Comparison of ENCODE assay signal across 19 cellular contexts in genomic region chr1:159827102-159827490, GRCh38. TPM values are rescaled to one million over a fixed set of nuclear protein-coding genes. Genes with fewer than 3 reads are reported as not detected.
DNase-seq lines count a peak whose midpoint lies in the region; ATAC-seq and TF ChIP-seq lines count a peak whose summit lies in the region.
"Had no signal": no experiment of that assay in that cellular context is flagged by ENCODE, and none has a peak within 500 bp of the region (broad histone marks: within the 10 kb centered on the region; RNA-seq: fewer than 3 reads in every experiment).

No MANE protein-coding gene starts in this region.

- H3K27me3 Mint-ChIP-seq in activated T-helper 17 cell treated with anti-CD3 and anti-CD28 coated beads, Interleukin-2, amount 50 U/mL, for 72 hours: no peaks in the 10 kb centered on the region

- TF ChIP-seq CTCF in upper lobe of left lung (IDR thresholded peaks at IDR 0.05) (no peak), mucosa of descending colon (IDR thresholded peaks at IDR 0.05) (no peak), vagina (IDR thresholded peaks at IDR 0.05) (no peak)

- H3K4me1 ChIP-seq in mucosa of rectum (ENCODE audit: control insufficient read depth in 2 of 2, insufficient read depth in 2 of 2, low read length in 2 of 2): peaks cover 0 to 8% of the 10 kb centered on the region in 2 donors
- peaks cover 7 to 36% (median 23%) of the 10 kb centered on the region in 4 donors for H3K4me1 ChIP-seq in upper lobe of left lung
- no peaks in the 10 kb centered on the region for H3K4me1 ChIP-seq in mucosa of descending colon (ENCODE audit: low read depth)
- peaks cover 7% of the 10 kb centered on the region for H3K4me1 ChIP-seq in vagina
- H3K4me1 ChIP-seq: body of pancreas, colonic mucosa had no signal

- TF ChIP-seq EP300 in upper lobe of left lung (IDR thresholded peaks at IDR 0.05): no peak

- ATAC-seq in activated naive CD4-positive, alpha-beta T cell treated with anti-CD3 and anti-CD28 coated beads, Interleukin-2, amount 50 U/mL, for 72 hours: no peak
- ATAC-seq in activated T-helper 17 cell treated with anti-CD3 and anti-CD28 coated beads, Interleukin-2, amount 50 U/mL, for 72 hours (replicated peaks): no peak
- ATAC-seq in upper lobe of left lung (ENCODE audit: low FRiP score in 2 of 2) (no peak), mucosa of descending colon (no peak)
- ATAC-seq: body of pancreas had no signal

- H3K9ac ChIP-seq in mucosa of rectum (ENCODE audit: low read depth in 1 of 2, low read length in 2 of 2): peak overlapping the region in 1 of 2 donors; percentile 14

- TF ChIP-seq POLR2A in upper lobe of left lung (IDR thresholded peaks at IDR 0.05) (no peak), vagina (IDR thresholded peaks at IDR 0.05) (no peak)

- H3K27ac ChIP-seq in mucosa of rectum (ENCODE audit: low read depth in 2 of 2, low read length in 2 of 2) (peak overlapping the region in 1 of 2 donors; percentile 20), upper lobe of left lung (peak overlapping the region in 3 of 4 donors; percentile 51 to 70 (median 66)), vagina (no peak overlapping the region)
- H3K27ac ChIP-seq: body of pancreas, colonic mucosa, epithelial cell of prostate had no signal

- H3K9me3 ChIP-seq in mucosa of rectum (ENCODE audit: control insufficient read depth in 2 of 2, low read length in 2 of 2): no peaks in the 10 kb centered on the region
- no peaks in the 10 kb centered on the region for H3K9me3 ChIP-seq in upper lobe of left lung
- H3K9me3 ChIP-seq in mucosa of descending colon: no peaks in the 10 kb centered on the region
- H3K9me3 ChIP-seq in vagina: no peaks in the 10 kb centered on the region
- H3K9me3 ChIP-seq: body of pancreas, colonic mucosa, right atrium auricular region, stomach had no signal

- H3K27me3 ChIP-seq in mucosa of rectum (ENCODE audit: control insufficient read depth in 2 of 2, insufficient read depth in 2 of 2, low read length in 2 of 2) (no peaks in the 10 kb centered on the region), upper lobe of left lung (no peaks in the 10 kb centered on the region), vagina (no peaks in the 10 kb centered on the region)
- H3K27me3 ChIP-seq: body of pancreas, colonic mucosa, right atrium auricular region had no signal

- peaks cover 0 to 5% of the 10 kb centered on the region in 2 donors for H3K9me3 Mint-ChIP-seq in activated naive CD4-positive, alpha-beta T cell treated with anti-CD3 and anti-CD28 coated beads, Interleukin-2, amount 50 U/mL, for 72 hours
- no peaks in the 10 kb centered on the region for H3K9me3 Mint-ChIP-seq in activated T-helper 17 cell treated with anti-CD3 and anti-CD28 coated beads, Interleukin-2, amount 50 U/mL, for 72 hours

- DNase-seq in activated naive CD4-positive, alpha-beta T cell treated with anti-CD3 and anti-CD28 coated beads, Interleukin-2, amount 50 U/mL, for 72 hours (ENCODE audit: low spot score in 2 of 2): no peak
- no peak for DNase-seq in activated naive CD4-positive, alpha-beta T cell treated with Interleukin-2 at 50 U/mL for 16 hours
- DNase-seq in upper lobe of left lung: no peak
- no peak for DNase-seq in mucosa of descending colon
- no peak for DNase-seq in NAMALWA (ENCODE audit: low spot score)
- no peak for DNase-seq in vagina (ENCODE audit: extremely low spot score in 2 of 2)
- DNase-seq: Calu3, foreskin melanocyte, midbrain, NCI-H2227 treated with DMSO at 0.1 percent for 48 hours had no signal

- peak overlapping the region; percentile 77 to 87 for H3K27ac Mint-ChIP-seq in activated naive CD4-positive, alpha-beta T cell treated with anti-CD3 and anti-CD28 coated beads, Interleukin-2, amount 50 U/mL, for 72 hours
- peak overlapping the region; percentile 57 for H3K27ac Mint-ChIP-seq in activated T-helper 17 cell treated with anti-CD3 and anti-CD28 coated beads, Interleukin-2, amount 50 U/mL, for 72 hours

- peaks cover 26% of the 10 kb centered on the region for H3K4me1 Mint-ChIP-seq in activated T-helper 17 cell treated with anti-CD3 and anti-CD28 coated beads, Interleukin-2, amount 50 U/mL, for 72 hours

- peak overlapping the region; percentile 62 for H3K4me3 Mint-ChIP-seq in activated T-helper 17 cell treated with anti-CD3 and anti-CD28 coated beads, Interleukin-2, amount 50 U/mL, for 72 hours

- H3K36me3 ChIP-seq in mucosa of rectum (ENCODE audit: control insufficient read depth in 2 of 2, insufficient read depth in 2 of 2, low read length in 2 of 2): no peaks in the 10 kb centered on the region
- H3K36me3 ChIP-seq in upper lobe of left lung: no peaks in the 10 kb centered on the region
- no peaks in the 10 kb centered on the region for H3K36me3 ChIP-seq in mucosa of descending colon (ENCODE audit: low read depth)
- no peaks in the 10 kb centered on the region for H3K36me3 ChIP-seq in vagina
- H3K36me3 ChIP-seq: colonic mucosa, right atrium auricular region, stomach had no signal

- H3K4me3 ChIP-seq in mucosa of rectum (ENCODE audit: low read length in 2 of 2): peak overlapping the region; percentile 30 to 45
- peak overlapping the region in 3 of 4 donors; percentile 8 to 37 (median 30) for H3K4me3 ChIP-seq in upper lobe of left lung
- H3K4me3 ChIP-seq in mucosa of descending colon: no peak overlapping the region
- no peak overlapping the region for H3K4me3 ChIP-seq in vagina
- H3K4me3 ChIP-seq: body of pancreas, colonic mucosa, right atrium auricular region had no signal

- peaks cover 0 to 16% of the 10 kb centered on the region in 2 donors for H3K36me3 Mint-ChIP-seq in activated naive CD4-positive, alpha-beta T cell treated with anti-CD3 and anti-CD28 coated beads, Interleukin-2, amount 50 U/mL, for 72 hours
- no peaks in the 10 kb centered on the region for H3K36me3 Mint-ChIP-seq in activated T-helper 17 cell treated with anti-CD3 and anti-CD28 coated beads, Interleukin-2, amount 50 U/mL, for 72 hours (ENCODE audit: low read depth)

- intact Hi-C loops in mucosa of descending colon (cut with DNase I, micrococcal nuclease) (no loop called here), vagina (cut with DNase I) (no loop called here)

- WGBS in upper lobe of left lung, 2 donors: 84 to 89% methylated on average over 6 of the region's 6 CpGs

RNA-seq across cellular contexts. Expression of gene SLAMF8, which starts 0.4 kb away (rescaled TPM):
- under 1 TPM in 1 of 2 donors, not detected in 1; 0.21 TPM for total RNA-seq in activated naive CD4-positive, alpha-beta T cell treated with anti-CD3 and anti-CD28 coated beads, Interleukin-2, amount 50 U/mL, for 72 hours
- 1 to 10 TPM in 1 of 2 donors, under 1 TPM in 1; 0.30 to 1.2 TPM for total RNA-seq in activated T-helper 17 cell treated with anti-CD3 and anti-CD28 coated beads, Interleukin-2, amount 50 U/mL, for 72 hours
- 10 to 100 TPM in 5 of 6 donors, 1 to 10 TPM in 1; 4.1 to 50.3 (median 27.6) TPM for total RNA-seq in upper lobe of left lung
- 1 to 10 TPM; 1.7 to 8.7 (median 5.9) TPM for total RNA-seq in mucosa of descending colon
- 1.5 TPM for total RNA-seq in vagina
- total RNA-seq: Calu3 had no signal

RNA-seq across cellular contexts. Expression of gene FCRL6, which starts 24.9 kb away (rescaled TPM):
- not detected for total RNA-seq in activated naive CD4-positive, alpha-beta T cell treated with anti-CD3 and anti-CD28 coated beads, Interleukin-2, amount 50 U/mL, for 72 hours
- not detected for total RNA-seq in activated T-helper 17 cell treated with anti-CD3 and anti-CD28 coated beads, Interleukin-2, amount 50 U/mL, for 72 hours
- total RNA-seq in upper lobe of left lung (1 to 10 TPM; 1.8 to 5.2 (median 3.0) TPM), mucosa of descending colon (under 1 TPM; 0.38 to 0.82 (median 0.41) TPM), vagina (not detected)
- total RNA-seq: Calu3, colonic mucosa, H4, RPMI7951, stomach had no signal

RNA-seq across cellular contexts. Expression of gene VSIG8, which starts 35.4 kb away (rescaled TPM):
- under 1 TPM in 1 of 2 donors, not detected in 1; 0.18 TPM for total RNA-seq in activated naive CD4-positive, alpha-beta T cell treated with anti-CD3 and anti-CD28 coated beads, Interleukin-2, amount 50 U/mL, for 72 hours
- under 1 TPM in 1 of 2 donors, not detected in 1; 0.26 TPM for total RNA-seq in activated T-helper 17 cell treated with anti-CD3 and anti-CD28 coated beads, Interleukin-2, amount 50 U/mL, for 72 hours
- under 1 TPM in 1 of 6 donors, not detected in 5; 0.34 TPM for total RNA-seq in upper lobe of left lung
- total RNA-seq in mucosa of descending colon: not detected
- not detected for total RNA-seq in vagina
- total RNA-seq: body of pancreas, Calu3, colonic mucosa, right atrium auricular region, RPMI7951 had no signal

RNA-seq across cellular contexts. Expression of gene DUSP23, which starts 46.3 kb away (rescaled TPM):
- 10 to 100 TPM; 16.8 to 24.4 TPM for total RNA-seq in activated naive CD4-positive, alpha-beta T cell treated with anti-CD3 and anti-CD28 coated beads, Interleukin-2, amount 50 U/mL, for 72 hours
- 10 to 100 TPM; 17.7 to 26.5 TPM for total RNA-seq in activated T-helper 17 cell treated with anti-CD3 and anti-CD28 coated beads, Interleukin-2, amount 50 U/mL, for 72 hours
- total RNA-seq in upper lobe of left lung: 10 to 100 TPM; 59.1 to 96.8 (median 79.9) TPM
- total RNA-seq in mucosa of descending colon: 10 to 100 TPM; 33.6 to 58.5 (median 48.8) TPM
- 106 TPM for total RNA-seq in vagina

Comparison
In these comparisons a context has a peak if more than half of its experiments do, and no peak if none do; other contexts are left out.
1. H3K4me3 ChIP-seq: peak in mucosa of rectum (2 of 2) and upper lobe of left lung (3 of 4); none in mucosa of descending colon (single experiment) and vagina (0 of 2).